In genomic region chr3:50260942-50261441, GRCh38 we compare ENCODE assay signal across 9 cellular contexts. TPM values are rescaled to one million over a fixed set of nuclear protein-coding genes. Genes with fewer than 3 reads are reported as not detected.
DNase-seq lines count a peak whose midpoint lies in the region; ATAC-seq and TF ChIP-seq lines count a peak whose summit lies in the region.
"Had no signal": no experiment of that assay in that cellular context is flagged by ENCODE, and none has a peak within 500 bp of the region (broad histone marks: within the 10 kb centered on the region; RNA-seq: fewer than 3 reads in every experiment).

No MANE protein-coding gene starts in this region.

- peak overlapping the region; percentile 60 for H3K4me3 Mint-ChIP-seq in activated T-helper 2 cell treated with anti-CD3 and anti-CD28 coated beads, Interferon-gamma antibody, Interleukin-2, Interleukin-4, amounts not matched to agents 10 μg/mL and 5 μg/mL and 100 μg/mL, durations not matched to agents 14 hours and 24 hours and 36 hours (ENCODE audit: low read depth)
- peak overlapping the region; percentile 78 to 83 for H3K4me3 Mint-ChIP-seq in stimulated activated naive B cell treated with anti-CD40 and anti-IgM and Interleukin-4, amounts not matched to agents 10 μg/mL and 1 μg/mL and 100 μg/mL, for 72 hours

- peak overlapping the region; percentile 84 for H3K9ac ChIP-seq in HCT116 (ENCODE audit: low read length)
- H3K9ac ChIP-seq in iPS-20b (ENCODE audit: low read depth, low read length), result peak overlapping the region; percentile 83; the same call in 1 of the 2 replicates

- H4K20me1 ChIP-seq in HCT116 (ENCODE audit: insufficient read depth), result no peaks in the 10 kb centered on the region

- H3K79me2 ChIP-seq in HCT116 (ENCODE audit: insufficient read depth, low read length), result no peaks in the 10 kb centered on the region

- POLR2A ChIA-PET in HCT116 (lab: Charles Lee), result interaction anchor here (1.4 to 2.0 kb wide), 3 partner anchors 11 to 26 kb away, joined by 3 to 8 read pairs (median 8); partner anchors contain the start of gene GNAI2

- peaks cover 11 to 15% of the 10 kb centered on the region in 2 experiments; a peak in 3 of 4 replicates for H3K36me3 ChIP-seq in HCT116 (ENCODE audit: control insufficient read depth in 1 of 2, insufficient read depth in 2 of 2, low read length in 2 of 2)
- H3K36me3 ChIP-seq in iPS-20b (ENCODE audit: insufficient read depth, low read depth, low read length), result peaks cover 27% of the 10 kb centered on the region

- no TSS peak for BruUV-seq in HCT116 (replicated peaks; lab: Mats Ljungman, UMichigan)

- peaks cover 31% of the 10 kb centered on the region for H3K36me3 Mint-ChIP-seq in activated T-helper 2 cell treated with anti-CD3 and anti-CD28 coated beads, Interferon-gamma antibody, Interleukin-2, Interleukin-4, amounts not matched to agents 10 μg/mL and 5 μg/mL and 100 μg/mL, durations not matched to agents 14 hours and 24 hours and 36 hours (ENCODE audit: low read depth)
- H3K36me3 Mint-ChIP-seq in stimulated activated naive B cell treated with anti-CD40 and anti-IgM and Interleukin-4, amounts not matched to agents 10 μg/mL and 1 μg/mL and 100 μg/mL, for 72 hours, result peaks cover 22 to 32% of the 10 kb centered on the region in 2 donors

- H2AFZ ChIP-seq in HCT116 (ENCODE audit: low read depth, low read length, poor library complexity, severe bottlenecking), result no peak overlapping the region

- H3K27me3 Mint-ChIP-seq in activated T-helper 2 cell treated with anti-CD3 and anti-CD28 coated beads, Interferon-gamma antibody, Interleukin-2, Interleukin-4, amounts not matched to agents 10 μg/mL and 5 μg/mL and 100 μg/mL, durations not matched to agents 14 hours and 24 hours and 36 hours (ENCODE audit: low read depth), result peaks cover 4% of the 10 kb centered on the region
- H3K27me3 Mint-ChIP-seq in stimulated activated naive B cell treated with anti-CD40 and anti-IgM and Interleukin-4, amounts not matched to agents 10 μg/mL and 1 μg/mL and 100 μg/mL, for 72 hours, result peaks cover 8 to 12% of the 10 kb centered on the region in 2 donors

- TF ChIP-seq CTCF in HCT116 (IDR thresholded peaks at IDR 0.05 in 2 of 3, conservative IDR thresholded peaks at IDR 0.05 in 1 of 3; ENCODE audit: borderline replicate concordance in 1 of 3, insufficient read depth in 1 of 3, low read depth in 2 of 3, low read length in 2 of 3), result no peak

- no peak for TF ChIP-seq POLR2A in HCT116 (IDR thresholded peaks at IDR 0.05; ENCODE audit: borderline replicate concordance, extremely low read depth, insufficient read depth, insufficient read length)

- H3K9me3 ChIP-seq in HCT116 (ENCODE audit: control insufficient read depth in 1 of 2, insufficient read depth in 1 of 2, low read depth in 1 of 2, low read length in 2 of 2), result no peaks in the 10 kb centered on the region
- H3K9me3 ChIP-seq in iPS-20b (ENCODE audit: insufficient read depth, low read depth, low read length), result no peaks in the 10 kb centered on the region

- peak overlapping the region; percentile 33 for H3K27ac Mint-ChIP-seq in activated T-helper 2 cell treated with anti-CD3 and anti-CD28 coated beads, Interferon-gamma antibody, Interleukin-2, Interleukin-4, amounts not matched to agents 10 μg/mL and 5 μg/mL and 100 μg/mL, durations not matched to agents 14 hours and 24 hours and 36 hours
- peak overlapping the region; percentile 90 for H3K27ac Mint-ChIP-seq in stimulated activated naive B cell treated with anti-CD40 and anti-IgM and Interleukin-4, amounts not matched to agents 10 μg/mL and 1 μg/mL and 100 μg/mL, for 72 hours

- RAD21 ChIA-PET in HCT116 (lab: Charles Lee; ENCODE audit: low non-redundant PET in 1 of 2, low total read pairs in 2 of 2, uncharacterized antibody in 2 of 2, unreplicated experiment in 2 of 2), result interaction anchor here in 1 of 2 experiments (1.1 kb wide), 1 partner anchor 60 kb away, joined by 4 read pairs; no protein-coding TSS in a partner anchor

- H3K4me1 Mint-ChIP-seq in activated T-helper 2 cell treated with anti-CD3 and anti-CD28 coated beads, Interferon-gamma antibody, Interleukin-2, Interleukin-4, amounts not matched to agents 10 μg/mL and 5 μg/mL and 100 μg/mL, durations not matched to agents 14 hours and 24 hours and 36 hours (ENCODE audit: low read depth), result peaks cover 3% of the 10 kb centered on the region
- peaks cover 10 to 28% of the 10 kb centered on the region in 2 donors for H3K4me1 Mint-ChIP-seq in stimulated activated naive B cell treated with anti-CD40 and anti-IgM and Interleukin-4, amounts not matched to agents 10 μg/mL and 1 μg/mL and 100 μg/mL, for 72 hours

- no peak for DNase-seq in HCT116 (ENCODE audit: low read depth, low spot score)
- no peak for DNase-seq in activated T-helper 2 cell treated with anti-CD3 and anti-CD28 coated beads, Interferon-gamma antibody, Interleukin-2, Interleukin-4, amounts not matched to agents 10 μg/mL and 5 μg/mL and 100 μg/mL, durations not matched to agents 14 hours and 24 hours and 36 hours (ENCODE audit: low spot score)
- no peak for DNase-seq in stimulated activated naive B cell treated with anti-CD40 and anti-IgM and Interleukin-4, amounts not matched to agents 10 μg/mL and 1 μg/mL and 100 μg/mL, for 72 hours
- no peak for DNase-seq in activated naive CD4-positive, alpha-beta T cell treated with anti-CD3 and anti-CD28 coated beads, Interleukin-2, amount 50 U/mL, for 16 hours
- DNase-seq in NCI-H146 (lab: John Stamatoyannopoulos, UW), result no peak
- no peak for DNase-seq in RPMI8226
- DNase-seq in stimulated activated CD4-positive, alpha-beta T cell treated with anti-CD3 and anti-CD28 coated beads, Interleukin-2, amount 100 ng/mL, for 24 hours, result no peak

- no peaks in the 10 kb centered on the region for H3K9me2 ChIP-seq in HCT116 (ENCODE audit: insufficient read depth)

- TF ChIP-seq RAD21 in HCT116 (IDR thresholded peaks at IDR 0.05; ENCODE audit: low read depth), result no peak

- peak overlapping the region; percentile 59 to 64 for H3K4me3 ChIP-seq in HCT116 (replicated peaks in 1 of 2; ENCODE audit: low read depth in 1 of 2, low read length in 2 of 2)
- H3K4me3 ChIP-seq in iPS-20b (ENCODE audit: low read length), result peak overlapping the region; percentile 56; the same call in 1 of the 2 replicates

- intact Hi-C loops in HCT116 (cut with micrococcal nuclease), result loop anchor here (2.0 kb wide), 1 partner anchor 64 kb away; no protein-coding TSS in a partner anchor
- intact Hi-C loops in activated T-helper 2 cell treated with anti-CD3 and anti-CD28 coated beads, Interferon-gamma antibody, Interleukin-2, Interleukin-4, amounts not matched to agents 10 μg/mL and 5 μg/mL and 100 μg/mL, durations not matched to agents 14 hours and 24 hours and 36 hours (cut with micrococcal nuclease), result loop anchor here (1.0 kb wide), 2 partner anchors 12 to 15 kb away; no protein-coding TSS in a partner anchor

- H3K27me3 ChIP-seq in HCT116 (ENCODE audit: insufficient read depth, low read length), result no peaks in the 10 kb centered on the region
- H3K27me3 ChIP-seq in iPS-20b (ENCODE audit: insufficient read depth, low read length), result no peaks in the 10 kb centered on the region

- H3K27ac ChIP-seq in HCT116 (ENCODE audit: low read depth, low read length), result peak overlapping the region; percentile 77
- H3K27ac ChIP-seq in iPS-20b (ENCODE audit: low read length), result peak overlapping the region; percentile 40
- H3K27ac ChIP-seq: HL-60 had no signal

- no peaks in the 10 kb centered on the region for H3K9me3 Mint-ChIP-seq in activated T-helper 2 cell treated with anti-CD3 and anti-CD28 coated beads, Interferon-gamma antibody, Interleukin-2, Interleukin-4, amounts not matched to agents 10 μg/mL and 5 μg/mL and 100 μg/mL, durations not matched to agents 14 hours and 24 hours and 36 hours
- no peaks in the 10 kb centered on the region for H3K9me3 Mint-ChIP-seq in stimulated activated naive B cell treated with anti-CD40 and anti-IgM and Interleukin-4, amounts not matched to agents 10 μg/mL and 1 μg/mL and 100 μg/mL, for 72 hours

- ATAC-seq in HCT116, result no peak
- ATAC-seq in stimulated activated naive B cell treated with anti-CD40 and anti-IgM and Interleukin-4, amounts not matched to agents 10 μg/mL and 1 μg/mL and 100 μg/mL, for 72 hours (replicated peaks), result no peak

- peak overlapping the region; percentile 92 for H3K4me2 ChIP-seq in HCT116 (ENCODE audit: low read length)

- CTCF ChIA-PET in HCT116 (lab: Charles Lee), result interaction anchor here (1.2 to 3.2 kb wide), 6 partner anchors 10 to 63 kb away, joined by 4 to 27 read pairs (median 12); partner anchors contain the start of gene GNAI2

- peaks cover 42 to 67% of the 10 kb centered on the region in 2 experiments for H3K4me1 ChIP-seq in HCT116 (ENCODE audit: control insufficient read depth in 1 of 2, insufficient read depth in 2 of 2, low read length in 2 of 2)
- peaks cover 24% of the 10 kb centered on the region for H3K4me1 ChIP-seq in iPS-20b (ENCODE audit: insufficient read depth, low read length)

TF ChIP-seq in HCT116, 20 proteins besides CTCF, POLR2A, EP300 and RAD21 (continues in another document):
- no peak for TF ChIP-seq ZNF274 (IDR thresholded peaks at IDR 0.05; ENCODE audit: low read depth, low read length)
- TF ChIP-seq TCF7L2 (IDR thresholded peaks at IDR 0.05; ENCODE audit: borderline replicate concordance, extremely low read depth, insufficient read depth, insufficient read length), result no peak
- no peak for TF ChIP-seq CBX3 (IDR thresholded peaks at IDR 0.05; ENCODE audit: low read depth)

RNA-seq across cellular contexts. Expression of gene SEMA3B, which starts 8.0 kb away (rescaled TPM):
- 46.2 TPM for total RNA-seq in HCT116 (2021; ENCODE audit: unreplicated experiment)
- 51.1 and 79.0 TPM in 2 replicates for polyA plus RNA-seq in HCT116 (2012)
- 0.30 and 0.68 TPM in 2 replicates for total RNA-seq in activated T-helper 2 cell treated with anti-CD3 and anti-CD28 coated beads, Interferon-gamma antibody, Interleukin-2, Interleukin-4, amounts not matched to agents 10 μg/mL and 5 μg/mL and 100 μg/mL, durations not matched to agents 14 hours and 24 hours and 36 hours

RNA-seq across cellular contexts. Expression of gene LSMEM2, which starts 17.9 kb away (rescaled TPM):
- total RNA-seq in HCT116 (2021; ENCODE audit: unreplicated experiment), result not detected
- polyA plus RNA-seq in HCT116 (2012), result 0.18 and 0.41 TPM in 2 replicates
- total RNA-seq in activated T-helper 2 cell treated with anti-CD3 and anti-CD28 coated beads, Interferon-gamma antibody, Interleukin-2, Interleukin-4, amounts not matched to agents 10 μg/mL and 5 μg/mL and 100 μg/mL, durations not matched to agents 14 hours and 24 hours and 36 hours, result not detected in 2 replicates

RNA-seq across cellular contexts. Expression of gene GNAI2, which starts 25.0 kb away (rescaled TPM):
- 170 TPM for total RNA-seq in HCT116 (2021; ENCODE audit: unreplicated experiment)
- polyA plus RNA-seq in HCT116 (2012), result 214 and 262 TPM in 2 replicates
- total RNA-seq in activated T-helper 2 cell treated with anti-CD3 and anti-CD28 coated beads, Interferon-gamma antibody, Interleukin-2, Interleukin-4, amounts not matched to agents 10 μg/mL and 5 μg/mL and 100 μg/mL, durations not matched to agents 14 hours and 24 hours and 36 hours, result 267 and 269 TPM in 2 replicates

RNA-seq across cellular contexts. Expression of gene IFRD2, which starts 31.2 kb away (rescaled TPM):
- 146 TPM for total RNA-seq in HCT116 (2021; ENCODE audit: unreplicated experiment)
- polyA plus RNA-seq in HCT116 (2012), result 101 and 103 TPM in 2 replicates
- 154 and 164 TPM in 2 replicates for total RNA-seq in activated T-helper 2 cell treated with anti-CD3 and anti-CD28 coated beads, Interferon-gamma antibody, Interleukin-2, Interleukin-4, amounts not matched to agents 10 μg/mL and 5 μg/mL and 100 μg/mL, durations not matched to agents 14 hours and 24 hours and 36 hours

RNA-seq across cellular contexts. Expression of gene HYAL3, which starts 38.2 kb away (rescaled TPM):
- 10.3 TPM for total RNA-seq in HCT116 (2021; ENCODE audit: unreplicated experiment)
- 4.6 and 6.5 TPM in 2 replicates for polyA plus RNA-seq in HCT116 (2012)
- 10.8 TPM in 2 replicates for total RNA-seq in activated T-helper 2 cell treated with anti-CD3 and anti-CD28 coated beads, Interferon-gamma antibody, Interleukin-2, Interleukin-4, amounts not matched to agents 10 μg/mL and 5 μg/mL and 100 μg/mL, durations not matched to agents 14 hours and 24 hours and 36 hours

Comparison
In these comparisons a context has a peak if more than half of its experiments do, and no peak if none do; other contexts are left out.
1. RNA of gene SEMA3B, which starts 8.0 kb away (total RNA-seq): 46.2 TPM in HCT116 (single experiment); 0.30 to 0.68 TPM in activated T-helper 2 cell treated with anti-CD3 and anti-CD28 coated beads, Interferon-gamma antibody, Interleukin-2, Interleukin-4, amounts not matched to agents 10 μg/mL and 5 μg/mL and 100 μg/mL, durations not matched to agents 14 hours and 24 hours and 36 hours; every median in the first group is over 10 times any median in the second.